In genomic region chr6:70176853-70177550, GRCh38 we compare ENCODE assay signal across 28 cellular contexts.
"Had no signal": no experiment of that assay in that cellular context is flagged by ENCODE, and none has a peak within 500 bp of the region (broad histone marks: within the 10 kb centered on the region; RNA-seq: fewer than 3 reads in every experiment).

No MANE protein-coding gene starts in this region.

- H3K36me3 ChIP-seq: breast epithelium, colonic mucosa, SJSA1 had no signal

- ATAC-seq: activated CD8-positive, alpha-beta T cell treated with anti-CD3 and anti-CD28 coated beads, Interleukin-2, amount 10 ng/mL, durations not matched to agents 7 days and 5 days; K562; Panc1; WTC11 had no signal

- H3K4me1 Mint-ChIP-seq: activated naive CD4-positive, alpha-beta T cell treated with anti-CD3 and anti-CD28 coated beads, Interleukin-2, amount 50 U/mL, for 24 hours; WTC11 had no signal

- H3K9me3 ChIP-seq: breast epithelium, colonic mucosa, SJSA1 had no signal

- H3K27ac ChIP-seq: breast epithelium, colonic mucosa, RWPE1, SJSA1 had no signal

- H3K4me1 ChIP-seq: breast epithelium, colonic mucosa, SJSA1 had no signal

- H3K27ac Mint-ChIP-seq: activated CD8-positive, alpha-beta T cell treated with anti-CD3 and anti-CD28 coated beads, Interleukin-2, amount 10 ng/mL, durations not matched to agents 7 days and 5 days; activated naive CD4-positive, alpha-beta T cell treated with anti-CD3 and anti-CD28 coated beads, Interleukin-2, amount 50 U/mL, for 24 hours; activated T-helper 1 cell treated with anti-CD3 and anti-CD28 coated beads, Interleukin-12 subunit alpha, Interleukin-12 subunit beta, Interleukin-2, Interleukin-4 antibody, amounts not matched to agents 30 ng/mL and 10 ng/mL and 1 ng/mL, durations not matched to agents 14 hours and 24 hours and 36 hours; T-helper 1 cell treated with Interleukin-12 subunit alpha and Interleukin-12 subunit beta and Interleukin-4 antibody, amounts not matched to agents 30 μg/mL and 1 μg/mL, for 36 hours; WTC11 had no signal

- DNase-seq: activated CD4-positive, alpha-beta T cell treated with anti-CD3 and anti-CD28 coated beads for 48 hours; activated CD4-positive, alpha-beta T cell treated with anti-CD3 and anti-CD28 coated beads, Interleukin-2, amount 50 U/mL, for 4 hours; activated CD4-positive, CD25-positive, alpha-beta regulatory T cell treated with anti-CD3 and anti-CD28 coated beads, Interleukin-2, amount 50 U/mL, for 72 hours; activated CD8-positive, alpha-beta memory T cell treated with anti-CD3 and anti-CD28 coated beads, Interleukin-2, amount 50 U/mL, for 48 hours; activated CD8-positive, alpha-beta T cell treated with anti-CD3 and anti-CD28 coated beads, Interleukin-2, amount 10 ng/mL, durations not matched to agents 7 days and 5 days; activated effector memory CD4-positive, alpha-beta T cell treated with Interleukin-2 at 50 U/mL for 16 hours; activated naive CD4-positive, alpha-beta T cell; activated T-cell treated with anti-CD3 and anti-CD28 coated beads, Interleukin-2, amount 50 U/mL, for 1 hour; aorta; caudate nucleus; colonic mucosa; Karpas-422; MM.1S; NCI-H1694; NCI-H2081; NCI-H345; NCI-H510A; OCI-M1; Right ventricle myocardium superior had no signal

- H3K4me3 Mint-ChIP-seq: activated CD8-positive, alpha-beta T cell treated with anti-CD3 and anti-CD28 coated beads, Interleukin-2, amount 10 ng/mL, durations not matched to agents 7 days and 5 days; activated naive CD4-positive, alpha-beta T cell treated with anti-CD3 and anti-CD28 coated beads, Interleukin-2, amount 50 U/mL, for 24 hours; activated T-helper 1 cell treated with anti-CD3 and anti-CD28 coated beads, Interleukin-12 subunit alpha, Interleukin-12 subunit beta, Interleukin-2, Interleukin-4 antibody, amounts not matched to agents 30 ng/mL and 10 ng/mL and 1 ng/mL, durations not matched to agents 14 hours and 24 hours and 36 hours; T-helper 1 cell treated with Interleukin-12 subunit alpha and Interleukin-12 subunit beta and Interleukin-4 antibody, amounts not matched to agents 30 μg/mL and 1 μg/mL, for 36 hours; WTC11 had no signal

- H3K9me3 Mint-ChIP-seq: activated naive CD4-positive, alpha-beta T cell treated with anti-CD3 and anti-CD28 coated beads, Interleukin-2, amount 50 U/mL, for 24 hours; activated T-helper 1 cell treated with anti-CD3 and anti-CD28 coated beads, Interleukin-12 subunit alpha, Interleukin-12 subunit beta, Interleukin-2, Interleukin-4 antibody, amounts not matched to agents 30 ng/mL and 10 ng/mL and 1 ng/mL, durations not matched to agents 14 hours and 24 hours and 36 hours; T-helper 1 cell treated with Interleukin-12 subunit alpha and Interleukin-12 subunit beta and Interleukin-4 antibody, amounts not matched to agents 30 μg/mL and 1 μg/mL, for 36 hours had no signal

- H3K36me3 Mint-ChIP-seq: activated naive CD4-positive, alpha-beta T cell treated with anti-CD3 and anti-CD28 coated beads, Interleukin-2, amount 50 U/mL, for 24 hours; WTC11 had no signal

- H3K4me3 ChIP-seq: breast epithelium, colonic mucosa, K562, SJSA1 had no signal

- H3K27me3 Mint-ChIP-seq: activated naive CD4-positive, alpha-beta T cell treated with anti-CD3 and anti-CD28 coated beads, Interleukin-2, amount 50 U/mL, for 24 hours had no signal

- H3K27me3 ChIP-seq: breast epithelium, colonic mucosa, SJSA1 had no signal
